Comparison of ENCODE assay signal across 26 cellular contexts in the genomic region with DNA sequence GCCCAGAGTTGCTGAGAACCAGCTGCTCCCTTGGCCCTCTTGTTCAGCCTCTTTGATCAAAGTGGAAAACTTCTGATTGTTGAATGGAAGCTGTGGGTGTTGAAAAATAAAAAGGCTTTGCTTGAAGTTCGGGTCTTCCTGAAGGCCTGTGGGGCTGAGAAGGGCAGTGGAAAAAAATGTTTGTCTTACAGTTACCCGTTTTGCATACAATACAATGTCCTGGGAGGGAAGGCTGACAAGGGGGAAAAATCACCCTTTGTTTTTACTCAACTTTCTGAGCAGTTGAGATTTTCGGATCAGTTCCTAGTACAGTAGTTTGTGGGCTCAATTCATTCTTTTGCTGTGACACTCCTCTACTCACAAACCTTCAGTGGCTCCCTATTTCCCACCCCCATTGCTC. TPM values are rescaled to one million over a fixed set of nuclear protein-coding genes. Genes with fewer than 3 reads are reported as not detected.
"Had no signal": no experiment of that assay in that cellular context is flagged by ENCODE, and none has a peak within 500 bp of the region (broad histone marks: within the 10 kb centered on the region; RNA-seq: fewer than 3 reads in every experiment).

No MANE protein-coding gene starts in this region.

- H3K36me3 ChIP-seq: colonic mucosa, esophagus muscularis mucosa, left lung, neutrophil, ovary, right atrium auricular region, thyroid gland had no signal

- H3K27me3 Mint-ChIP-seq: activated naive CD8-positive, alpha-beta T cell treated with anti-CD3 and anti-CD28 coated beads, Interleukin-2, amount 10 ng/mL, durations not matched to agents 7 days and 5 days; T-helper 17 cell had no signal

- ATAC-seq: left lung; natural killer cell treated with Interleukin-12 subunit alpha and Interleukin-12 subunit beta and Interleukin-15 and Interleukin-18, amount 100 ng/mL, for 72 hours; psoas muscle; T-helper 17 cell had no signal

- H3K4me3 Mint-ChIP-seq: activated naive CD8-positive, alpha-beta T cell treated with anti-CD3 and anti-CD28 coated beads, Interleukin-2, amount 10 ng/mL, durations not matched to agents 7 days and 5 days; mesothelial cell of epicardium; natural killer cell treated with Interleukin-12 subunit alpha and Interleukin-12 subunit beta and Interleukin-15 and Interleukin-18, amount 100 ng/mL, for 72 hours had no signal

- H3K9me3 Mint-ChIP-seq: activated naive CD8-positive, alpha-beta T cell treated with anti-CD3 and anti-CD28 coated beads, Interleukin-2, amount 10 ng/mL, durations not matched to agents 7 days and 5 days; mesothelial cell of epicardium; natural killer cell treated with Interleukin-12 subunit alpha and Interleukin-12 subunit beta and Interleukin-15 and Interleukin-18, amount 100 ng/mL, for 72 hours had no signal

- H3K27ac ChIP-seq: colonic mucosa, esophagus muscularis mucosa, hepatocyte, left lung, neutrophil, ovary, psoas muscle, right atrium auricular region, thyroid gland had no signal

- H3K36me3 Mint-ChIP-seq: mesothelial cell of epicardium had no signal

- H3K27ac Mint-ChIP-seq: mesothelial cell of epicardium; natural killer cell treated with Interleukin-12 subunit alpha and Interleukin-12 subunit beta and Interleukin-15 and Interleukin-18, amount 100 ng/mL, for 72 hours had no signal

- DNase-seq: activated CD4-positive, alpha-beta T cell treated with anti-CD3 and anti-CD28 coated beads for 4 hours; activated CD4-positive, CD25-positive, alpha-beta regulatory T cell; activated CD8-positive, alpha-beta memory T cell treated with anti-CD3 and anti-CD28 coated beads for 24 hours; activated CD8-positive, alpha-beta memory T cell treated with anti-CD3 and anti-CD28 coated beads, Interleukin-2, amount 50 U/mL, for 4 hours; activated gamma-delta T cell treated with Interleukin-2 at 50 U/mL for 16 hours; activated naive CD8-positive, alpha-beta T cell treated with anti-CD3 and anti-CD28 coated beads, Interleukin-2, amount 10 ng/mL, durations not matched to agents 7 days and 5 days; amygdala; colonic mucosa; glutamatergic neuron; kidney glomerular epithelial cell; left lung; ovary; psoas muscle; stimulated activated CD4-positive, alpha-beta T cell treated with anti-CD3 and anti-CD28 coated beads, Interleukin-4, amount 100 ng/mL, for 24 hours; stimulated activated naive CD4-positive, alpha-beta T cell treated with Interleukin-2 at 50 U/mL for 16 hours; substantia nigra; T-helper 17 cell; thyroid gland had no signal

- H3K4me1 ChIP-seq: colonic mucosa, esophagus muscularis mucosa, psoas muscle, right atrium auricular region, thyroid gland had no signal

- H3K4me3 ChIP-seq: colonic mucosa, esophagus muscularis mucosa, hepatocyte, left lung, lung, ovary, psoas muscle, right atrium auricular region, thyroid gland had no signal

- H3K27me3 ChIP-seq: colonic mucosa, neutrophil, ovary, right atrium auricular region, thyroid gland had no signal

- H3K9me3 ChIP-seq: colonic mucosa, esophagus muscularis mucosa, left lung, neutrophil, ovary, psoas muscle, right atrium auricular region, thyroid gland had no signal

RNA-seq across cellular contexts. Expression of gene TNFSF8, which starts 2.1 kb away (rescaled TPM):
- total RNA-seq: bronchial epithelial cell, hepatocyte, mesothelial cell of epicardium had no signal
